Comparison of ENCODE assay signal across 11 cellular contexts in the genomic region with DNA sequence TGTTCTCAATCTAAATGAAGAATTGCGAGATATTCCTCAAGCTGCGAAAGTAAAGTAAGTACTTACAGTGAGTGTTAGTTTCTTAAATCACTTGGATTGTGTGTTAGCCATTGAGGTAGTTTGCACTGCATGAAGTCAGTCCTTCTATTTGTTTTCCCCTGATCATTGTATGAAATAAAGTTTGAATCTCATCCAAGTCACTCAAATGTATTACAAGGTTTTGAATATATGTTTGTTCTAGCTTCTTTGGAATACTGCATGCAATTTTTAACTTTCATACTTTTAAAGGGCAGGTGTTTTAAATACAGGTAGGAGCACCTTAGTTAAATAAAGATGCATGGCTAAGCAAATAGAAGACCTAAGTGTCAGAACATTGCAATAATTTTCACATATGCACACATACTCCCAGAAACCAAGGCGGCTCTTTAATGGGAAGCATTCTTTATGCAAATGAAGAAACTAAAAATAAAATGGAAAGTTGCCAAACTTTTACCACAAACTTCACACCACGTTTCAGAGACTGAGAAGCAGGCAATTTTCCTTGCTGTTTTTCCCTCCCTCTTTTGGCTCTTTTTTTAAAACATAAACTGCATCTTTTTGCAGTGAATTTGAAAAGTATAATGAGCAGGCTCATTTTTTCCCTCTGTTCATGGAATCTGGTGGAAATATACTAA.
DNase-seq lines count a peak whose midpoint lies in the region; ATAC-seq, FAIRE-seq and TF ChIP-seq lines count a peak whose summit lies in the region.
"Had no signal": no experiment of that assay in that cellular context is flagged by ENCODE, and none has a peak within 500 bp of the region (broad histone marks: within the 10 kb centered on the region; RNA-seq: fewer than 3 reads in every experiment).

No MANE protein-coding gene starts in this region.

- ATAC-seq in gastrocnemius medialis (no peak), HG03442 (IDR thresholded peaks at IDR 0.05; ENCODE audit: unreplicated experiment) (no peak), aorta (ENCODE audit: low FRiP score) (no peak)
- ATAC-seq: body of pancreas had no signal

- no peak overlapping the region for H2AFZ ChIP-seq in astrocyte (ENCODE audit: low read depth, low read length)

- H3K4me1 ChIP-seq in astrocyte (ENCODE audit: insufficient read depth, low read length) (peaks cover 32% of the 10 kb centered on the region), gastrocnemius medialis (peaks cover 43 to 62% of the 10 kb centered on the region in 2 donors), aorta (ENCODE audit: control insufficient read depth in 1 of 2, insufficient read depth in 2 of 2, low read length in 2 of 2) (peaks cover 4 to 14% of the 10 kb centered on the region in 2 donors)
- H3K4me1 ChIP-seq: body of pancreas had no signal

- no peak overlapping the region for H3K4me3 Mint-ChIP-seq in astrocyte (ENCODE audit: unreplicated experiment)

- H3K27ac ChIP-seq in astrocyte (ENCODE audit: low read depth, low read length) (no peak overlapping the region), gastrocnemius medialis (peak overlapping the region; percentile 67 to 81 (median 76)), aorta (ENCODE audit: low read depth in 1 of 2, low read length in 2 of 2) (no peak overlapping the region), substantia nigra (ENCODE audit: low read depth, low read length, poor library complexity, severe bottlenecking) (no peak overlapping the region)
- H3K27ac ChIP-seq: 22Rv1, body of pancreas had no signal

- H3K9me3 ChIP-seq in astrocyte (ENCODE audit: insufficient read depth, low read depth, low read length) (no peaks in the 10 kb centered on the region), gastrocnemius medialis (no peaks in the 10 kb centered on the region), aorta (ENCODE audit: control insufficient read depth, low read length) (no peaks in the 10 kb centered on the region)
- H3K9me3 ChIP-seq: body of pancreas, prostate gland had no signal

- no peak for TF ChIP-seq POLR2A in gastrocnemius medialis (IDR thresholded peaks at IDR 0.05)

- WGBS in aorta, 2 donors = 49 to 52% methylated on average over 4 of the region's 4 CpGs

- peaks cover 2% of the 10 kb centered on the region for H3K9me3 Mint-ChIP-seq in astrocyte (ENCODE audit: unreplicated experiment)

- H3K4me3 ChIP-seq in astrocyte (ENCODE audit: insufficient read depth, low read depth, low read length) = no peak overlapping the region
- no peak overlapping the region for H3K4me3 ChIP-seq in gastrocnemius medialis
- H3K4me3 ChIP-seq in aorta (ENCODE audit: low read length in 2 of 2) = no peak overlapping the region
- H3K4me3 ChIP-seq: body of pancreas, prostate gland had no signal

- FAIRE-seq in astrocyte (lab: Jason Lieb, UNC) = no peak

- H3K79me2 ChIP-seq in astrocyte (ENCODE audit: insufficient read depth, low read length) = no peaks in the 10 kb centered on the region

- DNase-seq in DMS53 (lab: John Stamatoyannopoulos, UW) = peak; percentile 14
- no peak for DNase-seq in DMS53 treated with DMSO at 0.1 percent for 48 hours (lab: John Stamatoyannopoulos, UW; ENCODE audit: unreplicated experiment)
- peak; percentile 19 for DNase-seq in NCI-H1048 (lab: John Stamatoyannopoulos, UW)
- peak; percentile 37 for DNase-seq in astrocyte (ENCODE audit: low read depth)
- no peak for DNase-seq in gastrocnemius medialis
- DNase-seq in aorta = no peak
- no peak for DNase-seq in substantia nigra (lab: John Stamatoyannopoulos, UW)
- DNase-seq: body of pancreas had no signal

- TF ChIP-seq CTCF in astrocyte (IDR thresholded peaks at IDR 0.05; ENCODE audit: insufficient read depth, low read depth, low read length) (no peak), gastrocnemius medialis (IDR thresholded peaks at IDR 0.05 in 4 of 5, conservative IDR thresholded peaks at IDR 0.05 in 1 of 5) (no peak)

- peaks cover 16% of the 10 kb centered on the region for H3K36me3 Mint-ChIP-seq in astrocyte (ENCODE audit: low read depth, unreplicated experiment)

- intact Hi-C loops in gastrocnemius medialis (cut with DNase I; ENCODE audit: low total_unique reads) (loop anchor here (2.0 kb wide), 1 partner anchor 25 kb away; no protein-coding TSS in a partner anchor), aorta (cut with DNase I) (loop anchor here (5.0 kb wide), 2 partner anchors 63 to 68 kb away; no protein-coding TSS in a partner anchor)

- H3K27me3 Mint-ChIP-seq in astrocyte (ENCODE audit: low read depth, unreplicated experiment) = no peaks in the 10 kb centered on the region

- in situ Hi-C loops in gastrocnemius medialis (cut with MboI; ENCODE audit: low sequenced_read_pairs in 4 of 4) = no loop called here

- H3K36me3 ChIP-seq in astrocyte (ENCODE audit: insufficient read depth, low read length) (peaks cover 7% of the 10 kb centered on the region), gastrocnemius medialis (peaks cover 0 to 4% of the 10 kb centered on the region in 2 donors), aorta (ENCODE audit: control insufficient read depth in 1 of 2, insufficient read depth in 2 of 2, low read length in 1 of 2) (peaks cover 1 to 7% of the 10 kb centered on the region in 2 donors)
- H3K36me3 ChIP-seq: prostate gland had no signal

- no peaks in the 10 kb centered on the region for H4K20me1 ChIP-seq in astrocyte (ENCODE audit: insufficient read depth, low read length)

- H3K27me3 ChIP-seq in astrocyte (ENCODE audit: insufficient read depth, low read length) (no peaks in the 10 kb centered on the region), gastrocnemius medialis (no peaks in the 10 kb centered on the region), aorta (ENCODE audit: control insufficient read depth in 1 of 2, insufficient read depth in 2 of 2, low read length in 1 of 2) (no peaks in the 10 kb centered on the region)
- H3K27me3 ChIP-seq: body of pancreas had no signal

- H3K9ac ChIP-seq in astrocyte (ENCODE audit: low read length) = no peak overlapping the region

- H3K4me1 Mint-ChIP-seq in astrocyte (ENCODE audit: low read depth, unreplicated experiment) = peaks cover 39% of the 10 kb centered on the region

- no peak overlapping the region for H3K27ac Mint-ChIP-seq in astrocyte (ENCODE audit: unreplicated experiment)

- no peak overlapping the region for H3K4me2 ChIP-seq in astrocyte (ENCODE audit: low read length)

Comparison
In these comparisons a context has a peak if more than half of its experiments do, and no peak if none do; other contexts are left out.
1. DNase-seq: peak in DMS53 (single experiment), NCI-H1048 (single experiment) and astrocyte (single experiment); none in DMS53 treated with DMSO at 0.1 percent for 48 hours (single experiment), gastrocnemius medialis (0 of 2), aorta (0 of 2) and substantia nigra (0 of 49).
2. H3K27ac ChIP-seq: peak in gastrocnemius medialis (4 of 4); none in astrocyte (single experiment), aorta (0 of 2) and substantia nigra (single experiment).